8 cellular contexts compared by ENCODE assay signal in genomic region chr5:14142856-14143508, GRCh38. TPM values are rescaled to one million over a fixed set of nuclear protein-coding genes. Genes with fewer than 3 reads are reported as not detected.
A peak's percentile ranks its signal among the peaks of the same experiment; 100 is the strongest.
DNase-seq lines count a peak whose midpoint lies in the region; ATAC-seq lines count a peak whose summit lies in the region.

TRIO (plus strand) TSS chr5:14143342; CDS start chr5:14143726, 384 bp downstream.

- H3K4me1 ChIP-seq in esophagus (ENCODE audit: control insufficient read depth in 2 of 2, insufficient read depth in 2 of 2, low read length in 1 of 2) (no peaks in the 10 kb centered on the region), mucosa of stomach (ENCODE audit: control insufficient read depth, insufficient read depth, low read length) (peaks cover 14% of the 10 kb centered on the region)

- H3K4me3 ChIP-seq in esophagus (ENCODE audit: low read depth in 1 of 2, low read length in 2 of 2) (peak within 1 kb of the TSS; percentile 67 to 91), mucosa of stomach (ENCODE audit: low read length) (peak within 1 kb of the TSS; percentile 74)

- H3K36me3 ChIP-seq in esophagus (ENCODE audit: control insufficient read depth in 2 of 2, insufficient read depth in 2 of 2, low read length in 1 of 2) (no peaks in the 10 kb centered on the region), mucosa of stomach (ENCODE audit: control insufficient read depth, insufficient read depth, low read length) (no peaks in the 10 kb centered on the region)

- ATAC-seq in GM19468 (IDR thresholded peaks at IDR 0.05; ENCODE audit: extremely low read depth, unreplicated experiment): peak; percentile 24

- 1% methylated on average over 64 to 74 of the region's 74 CpGs for WGBS in esophagus, 2 donors

- DNase-seq in COLO829 (ENCODE audit: low spot score) (peak; percentile 83), HT-29 (ENCODE audit: low spot score) (peak; percentile 95), NOMO-1 treated with DMSO at 0.1 percent for 48 hours (lab: John Stamatoyannopoulos, UW; ENCODE audit: unreplicated experiment) (peak; percentile 83)
- peak; percentile 82 for DNase-seq in activated T-cell treated with anti-CD3 and anti-CD28 coated beads, Interleukin-2, amount 50 U/mL, for 1 hour
- DNase-seq in stimulated activated CD8-positive, alpha-beta memory T cell treated with anti-CD3 and anti-CD28 coated beads, Interleukin-4, amount 100 ng/mL, for 48 hours: peak; percentile 89

- H3K9ac ChIP-seq in mucosa of stomach (ENCODE audit: low read length): peak within 1 kb of the TSS; percentile 77

- no peaks in the 10 kb centered on the region for H3K27me3 ChIP-seq in esophagus (ENCODE audit: control insufficient read depth in 1 of 2, insufficient read depth in 2 of 2, low read length in 2 of 2)
- H3K27me3 ChIP-seq in mucosa of stomach (ENCODE audit: control insufficient read depth, insufficient read depth, low read length): peaks cover 13% of the 10 kb centered on the region

- peak within 1 kb of the TSS; percentile 88 to 94 for H3K27ac ChIP-seq in esophagus (ENCODE audit: low read depth in 2 of 2, low read length in 1 of 2)

- H3K9me3 ChIP-seq in esophagus (ENCODE audit: control insufficient read depth in 2 of 2, insufficient read depth in 1 of 2, low read depth in 1 of 2, low read length in 1 of 2) (no peaks in the 10 kb centered on the region), mucosa of stomach (ENCODE audit: control insufficient read depth, low read length) (no peaks in the 10 kb centered on the region)

RNA-seq across cellular contexts. Expression of gene TRIO, which starts in this region (rescaled TPM):
- total RNA-seq in HT-29 (2014; rRNA removed; shearing (Covaris generic)): 96.9 and 104 TPM in 2 replicates
- 10 to 100 TPM; 10.3 to 22.8 TPM for polyA plus RNA-seq in esophagus

Comparison
In these comparisons a context has a peak if more than half of its experiments do, and no peak if none do; other contexts are left out.
1. Peak in every context shown above with its lines: DNase-seq, ATAC-seq, H3K4me3 ChIP-seq and H3K27ac ChIP-seq.